10 cellular contexts compared by ENCODE assay signal in genomic region chr2:148557844-148558436, GRCh38.
DNase-seq lines count a peak whose midpoint lies in the region; ATAC-seq and TF ChIP-seq lines count a peak whose summit lies in the region.
"Had no signal": no experiment of that assay in that cellular context is flagged by ENCODE, and none has a peak within 500 bp of the region (broad histone marks: within the 10 kb centered on the region; RNA-seq: fewer than 3 reads in every experiment).

No MANE protein-coding gene starts in this region.

- H3K9me3 ChIP-seq in SK-N-SH: no peaks in the 10 kb centered on the region

- ATAC-seq in GM19328 (IDR thresholded peaks at IDR 0.05; ENCODE audit: unreplicated experiment) (peak; percentile 81), HG02884 (IDR thresholded peaks at IDR 0.05; ENCODE audit: unreplicated experiment) (peak; percentile 65), HG03045 (IDR thresholded peaks at IDR 0.05; ENCODE audit: unreplicated experiment) (no peak)

- no peak overlapping the region for H2AFZ ChIP-seq in SK-N-SH (ENCODE audit: low read depth)

- H3K9ac ChIP-seq in SK-N-SH: no peak overlapping the region

- peak; percentile 11 for DNase-seq in OCI-M1 (lab: John Stamatoyannopoulos, UW)
- no peak for DNase-seq in SK-N-SH
- DNase-seq in NCI-H1092 (lab: John Stamatoyannopoulos, UW): no peak
- no peak for DNase-seq in cortex of kidney (lab: John Stamatoyannopoulos, UW)
- DNase-seq: NCI-H524 had no signal

- H3K9me2 ChIP-seq in SK-N-SH: no peaks in the 10 kb centered on the region

- CTCF ChIA-PET in SK-N-SH (lab: Yijun Ruan, JAX): no interaction called here

- WGBS in SK-N-SH (ENCODE audit: low lambda C conversion rate): 65% methylated on average over 5 of the region's 5 CpGs

- H3K4me1 ChIP-seq in SK-N-SH (ENCODE audit: control insufficient read depth in 1 of 2, insufficient read depth in 2 of 2, low read depth in 1 of 2, low read length in 1 of 2): peaks cover 0 to 5% of the 10 kb centered on the region in 2 experiments; a peak in 1 of 4 replicates

- no peak overlapping the region for H3K27ac ChIP-seq in SK-N-SH (ENCODE audit: low read depth in 2 of 2, low read length in 1 of 2)
- H3K27ac ChIP-seq: HL-60 had no signal

- no peak for TF ChIP-seq EP300 in SK-N-SH (IDR thresholded peaks at IDR 0.05; ENCODE audit: borderline replicate concordance in 1 of 2, low read depth in 1 of 2, low read length in 1 of 2)

- H3K27me3 ChIP-seq in SK-N-SH (ENCODE audit: insufficient read depth): no peaks in the 10 kb centered on the region

- H3F3A ChIP-seq in SK-N-SH (replicated peaks; ENCODE audit: insufficient read depth): no peaks in the 10 kb centered on the region

- TF ChIP-seq RAD21 in SK-N-SH (IDR thresholded peaks at IDR 0.05; ENCODE audit: low read length): no peak

- TF ChIP-seq CTCF in GM12872 (IDR thresholded peaks at IDR 0.05; ENCODE audit: insufficient read depth, low read depth, low read length) (peak; percentile 52; the same call in 2 of the 3 replicates), SK-N-SH (IDR thresholded peaks at IDR 0.05) (no peak)

- no peaks in the 10 kb centered on the region for H3K79me2 ChIP-seq in SK-N-SH (ENCODE audit: insufficient read depth)

- POLR2A ChIA-PET in SK-N-SH (lab: Yijun Ruan, JAX): no interaction called here

- H4K20me1 ChIP-seq in SK-N-SH (ENCODE audit: insufficient read depth): no peaks in the 10 kb centered on the region

- H3K4me2 ChIP-seq in SK-N-SH: no peak overlapping the region

- no peaks in the 10 kb centered on the region for H3K36me3 ChIP-seq in SK-N-SH (replicated peaks in 1 of 2; ENCODE audit: control insufficient read depth in 1 of 2, insufficient read depth in 2 of 2, low read length in 1 of 2)

- H3K4me3 ChIP-seq in SK-N-SH (ENCODE audit: low read depth in 2 of 2, low read length in 1 of 2): no peak overlapping the region

TF ChIP-seq in SK-N-SH, 30 proteins besides CTCF, POLR2A, EP300 and RAD21:
- TF ChIP-seq YY1 (IDR thresholded peaks at IDR 0.05; ENCODE audit: low read depth) (no peak), GABPA (IDR thresholded peaks at IDR 0.05; ENCODE audit: low read depth) (no peak), SMC3 (IDR thresholded peaks at IDR 0.05; ENCODE audit: low read depth, low read length) (no peak), TCF12 (IDR thresholded peaks at IDR 0.05) (no peak)
